ENCODE assay signal across 11 cellular contexts in genomic region chr15:31402511-31403056, GRCh38.
DNase-seq lines count a peak whose midpoint lies in the region; ATAC-seq and TF ChIP-seq lines count a peak whose summit lies in the region.
"Had no signal": no experiment of that assay in that cellular context is flagged by ENCODE, and none has a peak within 500 bp of the region (broad histone marks: within the 10 kb centered on the region; RNA-seq: fewer than 3 reads in every experiment).

No MANE protein-coding gene starts in this region.

- DNase-seq in NB4 (ENCODE audit: low read depth) (peak; percentile 57), body of pancreas (peak in 1 of 4 donors; percentile 38), right cardiac atrium (peak; percentile 77 to 94 (median 94)), thoracic aorta (ENCODE audit: low spot score) (peak; percentile 48)
- DNase-seq in stimulated activated naive CD4-positive, alpha-beta T cell treated with Interleukin-2 at 50 U/mL for 16 hours (lab: John Stamatoyannopoulos, UW) = no peak
- DNase-seq: activated CD4-positive, alpha-beta memory T cell treated with anti-CD3 and anti-CD28 coated beads for 36 hours; NCI-H2081 treated with DMSO at 0.1 percent for 48 hours had no signal

- H3K4me3 ChIP-seq in NB4 (ENCODE audit: low read depth, low read length) (no peak overlapping the region), body of pancreas (no peak overlapping the region), right cardiac atrium (ENCODE audit: low read length) (no peak overlapping the region), thoracic aorta (peak overlapping the region; percentile 29)

- H3K4me1 ChIP-seq in body of pancreas (peaks cover 9% of the 10 kb centered on the region), right cardiac atrium (ENCODE audit: control insufficient read depth, insufficient read depth, low read length) (peaks cover 11% of the 10 kb centered on the region), thoracic aorta (ENCODE audit: control insufficient read depth in 1 of 2, low read depth in 2 of 2) (peaks cover 12 to 35% of the 10 kb centered on the region in 2 donors)

- 80 to 87% methylated on average over 10 to 13 of the region's 13 CpGs for WGBS in body of pancreas, 2 donors
- 49% methylated on average over 13 of the region's 13 CpGs for WGBS in right cardiac atrium

- no peaks in the 10 kb centered on the region for H3K36me3 ChIP-seq in body of pancreas (replicated peaks in 1 of 2; ENCODE audit: insufficient read depth in 1 of 2, low read depth in 2 of 2)
- H3K36me3 ChIP-seq in thoracic aorta = no peaks in the 10 kb centered on the region

- intact Hi-C loops in body of pancreas (cut with DNase I) = loop anchor here (10.0 kb wide), 1 partner anchor 82 kb away; no protein-coding TSS in a partner anchor
- intact Hi-C loops in right cardiac atrium (cut with DNase I) = loop anchor here in 2 of 4 donors (5.0 to 10.0 kb wide), 2 partner anchors 35 to 82 kb away; no protein-coding TSS in a partner anchor

- H3K27ac ChIP-seq in body of pancreas (peak overlapping the region in 1 of 4 donors; percentile 32), right cardiac atrium (ENCODE audit: low read length) (peak overlapping the region; percentile 50), thoracic aorta (peak overlapping the region; percentile 76 to 81)

- TF ChIP-seq POLR2A in NB4 (IDR thresholded peaks at IDR 0.05; ENCODE audit: extremely low read depth, insufficient read length) = no peak
- TF ChIP-seq POLR2A in body of pancreas (IDR thresholded peaks at IDR 0.05) = no peak

- H3K27me3 ChIP-seq in body of pancreas = no peaks in the 10 kb centered on the region
- H3K27me3 ChIP-seq in right cardiac atrium (ENCODE audit: control insufficient read depth, insufficient read depth) = no peaks in the 10 kb centered on the region
- no peaks in the 10 kb centered on the region for H3K27me3 ChIP-seq in thoracic aorta (replicated peaks; ENCODE audit: insufficient read depth)

- H3K9me3 ChIP-seq in body of pancreas = no peaks in the 10 kb centered on the region
- no peaks in the 10 kb centered on the region for H3K9me3 ChIP-seq in right cardiac atrium (ENCODE audit: control insufficient read depth, low read length)
- no peaks in the 10 kb centered on the region for H3K9me3 ChIP-seq in thoracic aorta

- peak; percentile 64 for ATAC-seq in body of pancreas
- peak; percentile 84 for ATAC-seq in right cardiac atrium
- ATAC-seq in thoracic aorta (ENCODE audit: insufficient number of reproducible peaks, low FRiP score, low read depth) = peak; percentile 81
- no peak for ATAC-seq in HG02588 (IDR thresholded peaks at IDR 0.05; ENCODE audit: unreplicated experiment)
- no peak for ATAC-seq in GM18498 (IDR thresholded peaks at IDR 0.05; ENCODE audit: unreplicated experiment)
- ATAC-seq: HCT116; natural killer cell treated with Interleukin-12 subunit alpha and Interleukin-12 subunit beta and Interleukin-15 and Interleukin-18, amount 100 ng/mL, for 72 hours had no signal

- no peak for TF ChIP-seq CTCF in NB4 (IDR thresholded peaks at IDR 0.05; ENCODE audit: low read depth, low read length)
- no peak for TF ChIP-seq CTCF in body of pancreas (IDR thresholded peaks at IDR 0.05)
- TF ChIP-seq CTCF in thoracic aorta (IDR thresholded peaks at IDR 0.05) = no peak

Comparison
In these comparisons a context has a peak if more than half of its experiments do, and no peak if none do; other contexts are left out.
1. ATAC-seq: peak in body of pancreas (single experiment), right cardiac atrium (2 of 2) and thoracic aorta (single experiment); none in HG02588 (single experiment) and GM18498 (single experiment).